Comparison of ENCODE assay signal across 8 cellular contexts in genomic region chr6:158536084-158536890, GRCh38. TPM values are rescaled to one million over a fixed set of nuclear protein-coding genes. Genes with fewer than 3 reads are reported as not detected.
DNase-seq lines count a peak whose midpoint lies in the region; ATAC-seq, FAIRE-seq and TF ChIP-seq lines count a peak whose summit lies in the region.

No MANE protein-coding gene starts in this region.

- POLR2A ChIA-PET in A673 (lab: Charles Lee; ENCODE audit: low non-redundant PET): no interaction called here
- POLR2A ChIA-PET in activated CD8-positive, alpha-beta T cell treated with anti-CD3 and anti-CD28 coated beads, Interleukin-2, amount 10 ng/mL, durations not matched to agents 7 days and 5 days (lab: Charles Lee): interaction anchor here (0.6 to 1.0 kb wide), 4 partner anchors 30 to 328 kb away, joined by 3 read pairs; no protein-coding TSS in a partner anchor

- H3K4me1 ChIP-seq in A673 (ENCODE audit: insufficient read depth, low read length, poor library complexity, severe bottlenecking): peaks cover 6% of the 10 kb centered on the region

- intact Hi-C loops in A673 (cut with micrococcal nuclease; ENCODE audit: unreplicated experiment): no loop called here

- no peak overlapping the region for H3K27ac Mint-ChIP-seq in activated CD8-positive, alpha-beta T cell treated with anti-CD3 and anti-CD28 coated beads, Interleukin-2, amount 10 ng/mL, durations not matched to agents 7 days and 5 days

- H3K4me3 Mint-ChIP-seq in activated CD8-positive, alpha-beta T cell treated with anti-CD3 and anti-CD28 coated beads, Interleukin-2, amount 10 ng/mL, durations not matched to agents 7 days and 5 days: peak overlapping the region; percentile 63

- H3K36me3 Mint-ChIP-seq in activated CD8-positive, alpha-beta T cell treated with anti-CD3 and anti-CD28 coated beads, Interleukin-2, amount 10 ng/mL, durations not matched to agents 7 days and 5 days (ENCODE audit: low read depth): no peaks in the 10 kb centered on the region

- TF ChIP-seq POLR2A in H54 (IDR thresholded peaks at IDR 0.05; ENCODE audit: low read depth, low read length): no peak

- H3K4me3 ChIP-seq in A673 (ENCODE audit: low read depth, low read length, poor library complexity, severe bottlenecking): peak overlapping the region; percentile 79

- H3K27me3 ChIP-seq in A673 (replicated peaks; ENCODE audit: insufficient read depth, low read depth, low read length, poor library complexity): no peaks in the 10 kb centered on the region

- no peaks in the 10 kb centered on the region for H3K9me3 Mint-ChIP-seq in activated CD8-positive, alpha-beta T cell treated with anti-CD3 and anti-CD28 coated beads, Interleukin-2, amount 10 ng/mL, durations not matched to agents 7 days and 5 days (ENCODE audit: insufficient read depth)

- H3K9me3 ChIP-seq in A673 (ENCODE audit: low read depth, low read length, poor library complexity, severe bottlenecking): no peaks in the 10 kb centered on the region

- H3K27ac ChIP-seq in A673 (ENCODE audit: low read depth, low read length, poor library complexity, severe bottlenecking): no peak overlapping the region

- no peak for FAIRE-seq in H54 (lab: Jason Lieb, UNC)

- peaks cover 6% of the 10 kb centered on the region for H3K4me1 Mint-ChIP-seq in activated CD8-positive, alpha-beta T cell treated with anti-CD3 and anti-CD28 coated beads, Interleukin-2, amount 10 ng/mL, durations not matched to agents 7 days and 5 days (ENCODE audit: low read depth)

- BruUV-seq in A673 (replicated peaks; lab: Mats Ljungman, UMichigan): no TSS peak

- peaks cover 46% of the 10 kb centered on the region for H3K27me3 Mint-ChIP-seq in activated CD8-positive, alpha-beta T cell treated with anti-CD3 and anti-CD28 coated beads, Interleukin-2, amount 10 ng/mL, durations not matched to agents 7 days and 5 days (ENCODE audit: low read depth)

- H3K36me3 ChIP-seq in A673 (ENCODE audit: insufficient read depth, low read length, poor library complexity, severe bottlenecking): no peaks in the 10 kb centered on the region

- DNase-seq in A673 (ENCODE audit: low spot score) (peak; percentile 67), H54 (ENCODE audit: insufficient read length, low spot score) (peak; percentile 65), NCI-H524 treated with DMSO at 0.1 percent for 48 hours (lab: John Stamatoyannopoulos, UW) (peak; percentile 54), lung microvascular endothelial cell (ENCODE audit: low read depth in 2 of 2) (peak; percentile 61 to 68)
- peak; percentile 82 for DNase-seq in activated CD8-positive, alpha-beta T cell treated with anti-CD3 and anti-CD28 coated beads, Interleukin-2, amount 10 ng/mL, durations not matched to agents 7 days and 5 days
- peak; percentile 48 for DNase-seq in effector CD4-positive, alpha-beta T cell
- peak; percentile 58 for DNase-seq in stimulated activated CD8-positive, alpha-beta memory T cell treated with anti-CD3 and anti-CD28 coated beads, Interleukin-12 subunit alpha, Interleukin-12 subunit beta, amount 100 ng/mL, for 1 hour (ENCODE audit: low read depth)

- TF ChIP-seq CTCF in A673 (conservative IDR thresholded peaks at IDR 0.05; ENCODE audit: low read depth, low read length): no peak

- peak; percentile 76 for ATAC-seq in activated CD8-positive, alpha-beta T cell treated with anti-CD3 and anti-CD28 coated beads, Interleukin-2, amount 10 ng/mL, durations not matched to agents 7 days and 5 days
- ATAC-seq in GM19023 (IDR thresholded peaks at IDR 0.05; ENCODE audit: unreplicated experiment): no peak

- CTCF ChIA-PET in A673 (lab: Charles Lee): interaction anchor here (0.5 kb wide), 1 partner anchor 15 kb away, joined by 3 read pairs; no protein-coding TSS in a partner anchor
- CTCF ChIA-PET in activated CD8-positive, alpha-beta T cell treated with anti-CD3 and anti-CD28 coated beads, Interleukin-2, amount 10 ng/mL, durations not matched to agents 7 days and 5 days (lab: Charles Lee): interaction anchor here (0.8 kb wide), 1 partner anchor 108 kb away, joined by 3 read pairs; the partner anchor contains the start of gene DYNLT1

RNA-seq across cellular contexts. Expression of gene TMEM181, which starts 23.6 kb away (rescaled TPM):
- total RNA-seq in A673 (2021): 29.4 and 31.6 TPM in 2 replicates
- total RNA-seq in activated CD8-positive, alpha-beta T cell treated with anti-CD3 and anti-CD28 coated beads, Interleukin-2, amount 10 ng/mL, durations not matched to agents 7 days and 5 days: 10 to 100 TPM; 15.0 to 15.2 TPM
- 28.3 and 48.2 TPM in 2 replicates for total RNA-seq in lung microvascular endothelial cell
